In the genomic region with DNA sequence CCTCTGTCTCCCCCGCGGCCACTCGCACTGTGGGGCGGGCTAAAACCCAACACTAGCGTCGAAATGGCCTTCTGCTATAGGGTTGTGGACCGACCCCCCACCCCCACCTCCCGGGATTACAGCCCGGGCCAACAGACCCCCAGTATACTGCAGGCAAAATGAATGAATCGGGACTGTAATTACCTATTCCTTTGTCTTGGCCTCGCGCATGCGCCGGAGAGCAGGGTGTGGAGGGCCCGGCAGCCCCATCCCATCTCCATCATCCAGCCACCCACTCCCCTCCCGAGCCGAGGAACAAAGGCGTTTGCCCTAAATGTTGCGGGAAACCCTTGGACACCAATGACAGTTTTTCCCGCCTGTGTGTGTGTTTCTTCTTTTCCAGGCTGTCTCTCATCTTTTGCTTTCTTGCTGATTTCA, we compare ENCODE assay signal across 8 cellular contexts. TPM values are rescaled to one million over a fixed set of nuclear protein-coding genes. Genes with fewer than 3 reads are reported as not detected.
DNase-seq lines count a peak whose midpoint lies in the region; ATAC-seq and TF ChIP-seq lines count a peak whose summit lies in the region.

No MANE protein-coding gene starts in this region.

- ATAC-seq in GM21423 (IDR thresholded peaks at IDR 0.05; ENCODE audit: unreplicated experiment), result peak; percentile 12

- intact Hi-C loops in colonic mucosa (cut with DNase I), result loop anchor here (5.0 kb wide), 2 partner anchors 1063 to 1088 kb away; no protein-coding TSS in a partner anchor
- intact Hi-C loops in activated T-helper 2 cell treated with anti-CD3 and anti-CD28 coated beads, Interferon-gamma antibody, Interleukin-2, Interleukin-4, amounts not matched to agents 10 μg/mL and 5 μg/mL and 100 μg/mL, durations not matched to agents 14 hours and 24 hours and 36 hours (cut with micrococcal nuclease), result no loop called here

- TF ChIP-seq CTCF in colonic mucosa (IDR thresholded peaks at IDR 0.05), result no peak

- H3K4me3 Mint-ChIP-seq in activated T-helper 2 cell treated with anti-CD3 and anti-CD28 coated beads, Interferon-gamma antibody, Interleukin-2, Interleukin-4, amounts not matched to agents 10 μg/mL and 5 μg/mL and 100 μg/mL, durations not matched to agents 14 hours and 24 hours and 36 hours (ENCODE audit: low read depth), result no peak overlapping the region

- no peak overlapping the region for H3K27ac Mint-ChIP-seq in activated T-helper 2 cell treated with anti-CD3 and anti-CD28 coated beads, Interferon-gamma antibody, Interleukin-2, Interleukin-4, amounts not matched to agents 10 μg/mL and 5 μg/mL and 100 μg/mL, durations not matched to agents 14 hours and 24 hours and 36 hours

- H3K9me3 Mint-ChIP-seq in activated T-helper 2 cell treated with anti-CD3 and anti-CD28 coated beads, Interferon-gamma antibody, Interleukin-2, Interleukin-4, amounts not matched to agents 10 μg/mL and 5 μg/mL and 100 μg/mL, durations not matched to agents 14 hours and 24 hours and 36 hours, result no peaks in the 10 kb centered on the region

- DNase-seq in DMS79 (lab: John Stamatoyannopoulos, UW) (peak; percentile 74), NCI-H2081 treated with DMSO at 0.1 percent for 48 hours (lab: John Stamatoyannopoulos, UW) (peak; percentile 85), colonic mucosa (no peak), epidermal melanocyte (ENCODE audit: insufficient read length, low spot score) (no peak)
- no peak for DNase-seq in activated T-helper 2 cell treated with anti-CD3 and anti-CD28 coated beads, Interferon-gamma antibody, Interleukin-2, Interleukin-4, amounts not matched to agents 10 μg/mL and 5 μg/mL and 100 μg/mL, durations not matched to agents 14 hours and 24 hours and 36 hours (ENCODE audit: low spot score)
- no peak for DNase-seq in activated CD8-positive, alpha-beta memory T cell treated with anti-CD3 and anti-CD28 coated beads, Interleukin-2, amount 50 U/mL, for 48 hours

- H3K4me3 ChIP-seq in colonic mucosa, result peak overlapping the region; percentile 36
- H3K4me3 ChIP-seq in muscle layer of duodenum (ENCODE audit: low read depth in 1 of 2, low read length in 2 of 2), result peak overlapping the region; percentile 60 to 69

- H3K4me1 ChIP-seq in colonic mucosa (no peaks in the 10 kb centered on the region), muscle layer of duodenum (ENCODE audit: control insufficient read depth in 1 of 2, insufficient read depth in 2 of 2, low read length in 2 of 2) (peaks cover 0 to 18% of the 10 kb centered on the region in 2 donors)

- H3K27ac ChIP-seq in colonic mucosa (no peak overlapping the region), muscle layer of duodenum (ENCODE audit: low read length) (no peak overlapping the region)

- H3K36me3 ChIP-seq in colonic mucosa (no peaks in the 10 kb centered on the region), muscle layer of duodenum (ENCODE audit: control insufficient read depth in 1 of 2, insufficient read depth in 2 of 2, low read length in 2 of 2) (no peaks in the 10 kb centered on the region)

- H3K4me1 Mint-ChIP-seq in activated T-helper 2 cell treated with anti-CD3 and anti-CD28 coated beads, Interferon-gamma antibody, Interleukin-2, Interleukin-4, amounts not matched to agents 10 μg/mL and 5 μg/mL and 100 μg/mL, durations not matched to agents 14 hours and 24 hours and 36 hours (ENCODE audit: low read depth), result peaks cover 6% of the 10 kb centered on the region

- no peaks in the 10 kb centered on the region for H3K27me3 ChIP-seq in colonic mucosa
- H3K27me3 ChIP-seq in muscle layer of duodenum (ENCODE audit: low read depth, low read length), result peaks cover 11% of the 10 kb centered on the region

- H3K9me3 ChIP-seq in colonic mucosa, result no peaks in the 10 kb centered on the region
- H3K9me3 ChIP-seq in muscle layer of duodenum (ENCODE audit: control insufficient read depth in 1 of 2, low read length in 2 of 2), result no peaks in the 10 kb centered on the region

- peaks cover 47% of the 10 kb centered on the region for H3K27me3 Mint-ChIP-seq in activated T-helper 2 cell treated with anti-CD3 and anti-CD28 coated beads, Interferon-gamma antibody, Interleukin-2, Interleukin-4, amounts not matched to agents 10 μg/mL and 5 μg/mL and 100 μg/mL, durations not matched to agents 14 hours and 24 hours and 36 hours (ENCODE audit: low read depth)

- no peaks in the 10 kb centered on the region for H3K36me3 Mint-ChIP-seq in activated T-helper 2 cell treated with anti-CD3 and anti-CD28 coated beads, Interferon-gamma antibody, Interleukin-2, Interleukin-4, amounts not matched to agents 10 μg/mL and 5 μg/mL and 100 μg/mL, durations not matched to agents 14 hours and 24 hours and 36 hours (ENCODE audit: low read depth)

- H3K9ac ChIP-seq in colonic mucosa (ENCODE audit: low read depth in 2 of 2, low read length in 2 of 2), result peak overlapping the region in 1 of 2 donors; percentile 47

RNA-seq across cellular contexts. Expression of gene BASP1, which starts 1.6 kb away (rescaled TPM):
- total RNA-seq in colonic mucosa, result 1 to 10 TPM; 4.2 to 5.5 TPM
- 0.64 and 0.73 TPM in 2 replicates for total RNA-seq in activated T-helper 2 cell treated with anti-CD3 and anti-CD28 coated beads, Interferon-gamma antibody, Interleukin-2, Interleukin-4, amounts not matched to agents 10 μg/mL and 5 μg/mL and 100 μg/mL, durations not matched to agents 14 hours and 24 hours and 36 hours

Comparison
In these comparisons a context has a peak if more than half of its experiments do, and no peak if none do; other contexts are left out.
1. DNase-seq: peak in DMS79 (single experiment) and NCI-H2081 treated with DMSO at 0.1 percent for 48 hours (single experiment); none in colonic mucosa (single experiment), activated T-helper 2 cell treated with anti-CD3 and anti-CD28 coated beads, Interferon-gamma antibody, Interleukin-2, Interleukin-4, amounts not matched to agents 10 μg/mL and 5 μg/mL and 100 μg/mL, durations not matched to agents 14 hours and 24 hours and 36 hours (single experiment), epidermal melanocyte (single experiment) and activated CD8-positive, alpha-beta memory T cell treated with anti-CD3 and anti-CD28 coated beads, Interleukin-2, amount 50 U/mL, for 48 hours (single experiment).